Comparison of ENCODE assay signal across 8 cellular contexts in genomic region chr7:100483728-100484635, GRCh38. TPM values are rescaled to one million over a fixed set of nuclear protein-coding genes. Genes with fewer than 3 reads are reported as not detected.
DNase-seq lines count a peak whose midpoint lies in the region; ATAC-seq and TF ChIP-seq lines count a peak whose summit lies in the region.

Gene NYAP1, plus strand, starts transcription at chr7:100483927. Its CDS starts 1,385 bp downstream, at chr7:100485312.

- no peaks in the 10 kb centered on the region for H3K9me3 ChIP-seq in A673 (ENCODE audit: low read depth, low read length, poor library complexity, severe bottlenecking)

- CTCF ChIA-PET in A673 (lab: Charles Lee) = interaction anchor here (0.5 kb wide), 1 partner anchor 80 kb away, joined by 4 read pairs; no protein-coding TSS in a partner anchor

- H3K27me3 Mint-ChIP-seq in chondrocyte (ENCODE audit: low read depth) = no peaks in the 10 kb centered on the region

- H3K4me3 Mint-ChIP-seq in chondrocyte (ENCODE audit: unreplicated experiment) = peak within 1 kb of the TSS; percentile 72

- TF ChIP-seq CTCF in A673 (conservative IDR thresholded peaks at IDR 0.05; ENCODE audit: low read depth, low read length) (no peak), chondrocyte (IDR thresholded peaks at IDR 0.05) (no peak)

- no peak within 1 kb of the TSS for H3K27ac ChIP-seq in A673 (ENCODE audit: low read depth, low read length, poor library complexity, severe bottlenecking)
- H3K27ac ChIP-seq in layer of hippocampus (ENCODE audit: low read depth, low read length) = peak within 1 kb of the TSS; percentile 46

- H3K9me3 Mint-ChIP-seq in chondrocyte (ENCODE audit: low read depth) = no peaks in the 10 kb centered on the region

- peak within 1 kb of the TSS; percentile 50 for H3K27ac Mint-ChIP-seq in chondrocyte (ENCODE audit: unreplicated experiment)

- no TSS peak for BruUV-seq in A673 (replicated peaks; lab: Mats Ljungman, UMichigan)

- POLR2A ChIA-PET in A673 (lab: Charles Lee; ENCODE audit: low non-redundant PET) = no interaction called here

- intact Hi-C loops in A673 (cut with micrococcal nuclease; ENCODE audit: unreplicated experiment) = no loop called here

- ATAC-seq in GM19023 (IDR thresholded peaks at IDR 0.05; ENCODE audit: unreplicated experiment) = peak; percentile 23

- H3K36me3 Mint-ChIP-seq in chondrocyte (ENCODE audit: low read depth) = no peaks in the 10 kb centered on the region

- peaks cover 13% of the 10 kb centered on the region for H3K4me1 Mint-ChIP-seq in chondrocyte (ENCODE audit: low read depth)

- peak within 1 kb of the TSS; percentile 57 for H3K4me3 ChIP-seq in A673 (ENCODE audit: low read depth, low read length, poor library complexity, severe bottlenecking)

- DNase-seq in A673 (ENCODE audit: low spot score) (peak; percentile 73), Kasumi-1 (lab: John Stamatoyannopoulos, UW) (peak; percentile 22 to 45), UCSD-AML1 (lab: John Stamatoyannopoulos, UW; ENCODE audit: unreplicated experiment) (peak; percentile 52), chondrocyte (ENCODE audit: low spot score) (no peak), middle frontal gyrus (ENCODE audit: extremely low spot score, low spot score) (no peak)
- peak; percentile 52 for DNase-seq in stimulated activated CD4-positive, alpha-beta T cell treated with anti-CD3 and anti-CD28 coated beads, Interleukin-4, amount 100 ng/mL, for 1 hour

- no peaks in the 10 kb centered on the region for H3K36me3 ChIP-seq in A673 (ENCODE audit: insufficient read depth, low read length, poor library complexity, severe bottlenecking)

- H3K4me1 ChIP-seq in A673 (ENCODE audit: insufficient read depth, low read length, poor library complexity, severe bottlenecking) = peaks cover 14% of the 10 kb centered on the region

- H3K27me3 ChIP-seq in A673 (replicated peaks; ENCODE audit: insufficient read depth, low read depth, low read length, poor library complexity) = no peaks in the 10 kb centered on the region
- no peaks in the 10 kb centered on the region for H3K27me3 ChIP-seq in layer of hippocampus (ENCODE audit: control insufficient read depth, insufficient read depth, low read length)

RNA-seq across cellular contexts. Expression of gene NYAP1, which starts in this region (rescaled TPM):
- total RNA-seq in A673 (2021) = 1.3 and 3.2 TPM in 2 replicates
- total RNA-seq in chondrocyte = 0.77 to 0.95 TPM (median 0.87 TPM) in 3 replicates

Comparison
In these comparisons a context has a peak if more than half of its experiments do, and no peak if none do; other contexts are left out.
1. DNase-seq: peak in A673 (single experiment), Kasumi-1 (2 of 2), UCSD-AML1 (single experiment) and stimulated activated CD4-positive, alpha-beta T cell treated with anti-CD3 and anti-CD28 coated beads, Interleukin-4, amount 100 ng/mL, for 1 hour (single experiment); none in chondrocyte (single experiment) and middle frontal gyrus (single experiment).